ENCODE assay signal across 18 cellular contexts in the genomic region with DNA sequence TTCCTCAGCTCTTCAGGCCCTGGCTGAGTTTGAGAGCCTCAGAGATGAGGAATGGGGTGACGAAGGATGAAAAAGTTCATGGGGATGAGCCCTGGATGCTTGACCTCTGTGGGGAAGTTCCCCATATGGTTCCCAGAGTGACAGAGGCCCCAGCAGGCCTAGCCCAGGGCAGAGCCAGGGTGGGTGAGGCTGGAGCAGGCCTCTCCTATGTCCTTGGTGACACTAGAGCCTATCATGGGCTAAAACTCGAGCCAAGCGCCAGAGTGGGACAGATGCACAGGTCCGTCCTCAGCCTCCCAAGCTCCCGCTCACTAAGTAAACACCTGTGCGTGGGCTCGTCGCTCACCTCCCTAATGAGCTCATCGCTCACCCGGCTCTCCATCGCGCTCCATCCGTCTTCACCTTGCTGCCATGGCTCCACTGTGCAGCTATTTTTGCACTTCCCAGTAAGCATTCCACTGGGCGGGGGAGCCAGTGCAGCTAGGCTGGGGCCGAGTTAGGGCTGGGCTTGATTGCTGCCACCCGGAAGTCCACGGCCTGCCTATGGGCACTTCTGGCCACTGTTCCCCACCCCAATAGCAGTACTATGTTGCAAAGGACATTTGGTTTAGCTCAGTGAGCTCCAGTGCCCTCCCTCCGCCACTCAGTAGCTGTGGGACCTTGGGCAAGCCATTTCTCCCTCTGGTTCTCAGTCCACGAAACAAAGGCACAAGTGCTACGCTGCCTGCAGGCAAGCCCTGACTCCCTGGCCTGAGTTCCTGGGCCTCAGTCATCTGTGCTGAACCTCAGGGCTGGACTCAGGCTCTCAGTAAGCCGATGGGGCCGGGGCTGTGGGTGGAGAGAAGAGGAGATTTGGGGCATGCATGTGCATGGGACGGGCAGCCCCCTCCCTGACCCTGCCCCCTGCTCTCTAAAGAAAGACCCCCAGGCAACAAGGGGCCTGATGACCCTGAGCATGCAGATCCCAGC.
"Had no signal": no experiment of that assay in that cellular context is flagged by ENCODE, and none has a peak within 500 bp of the region (broad histone marks: within the 10 kb centered on the region; RNA-seq: fewer than 3 reads in every experiment).

No MANE protein-coding gene starts in this region.

- ATAC-seq: activated CD8-positive, alpha-beta T cell treated with anti-CD3 and anti-CD28 coated beads for 36 hours; activated T-helper 17 cell treated with anti-CD3 and anti-CD28 coated beads, Interleukin-2, amount 50 U/mL, for 72 hours; left lung; naive thymus-derived CD4-positive, alpha-beta T cell; sciatic nerve had no signal

- H3K27me3 ChIP-seq: cardiac muscle cell, ovary had no signal

- H3K9me3 ChIP-seq: left lung, ovary had no signal

- H3K4me3 ChIP-seq: cardiac muscle cell, left lung, ovary had no signal

- H3K27ac ChIP-seq: cardiac muscle cell, epithelial cell of prostate, left lung, ovary had no signal

- DNase-seq: activated CD4-positive, alpha-beta T cell treated with anti-CD3 and anti-CD28 coated beads, Interleukin-2, amount 10 ng/mL, durations not matched to agents 24 days and 14 days; activated CD8-positive, alpha-beta T cell treated with anti-CD3 and anti-CD28 coated beads for 36 hours; activated naive CD4-positive, alpha-beta T cell; activated naive CD8-positive, alpha-beta T cell treated with anti-CD3 and anti-CD28 coated beads for 36 hours; activated T-cell treated with anti-CD3 and anti-CD28 coated beads, Interleukin-2, amount 50 U/mL, for 1 hour; amygdala; foreskin fibroblast; hippocampal formation; left lung; naive thymus-derived CD4-positive, alpha-beta T cell; ovary; stimulated activated CD8-positive, alpha-beta memory T cell treated with anti-CD3 and anti-CD28 coated beads, Interleukin-4, amount 100 ng/mL, for 48 hours; stimulated activated naive CD4-positive, alpha-beta T cell; T1000 had no signal

- H3K4me1 ChIP-seq: left lung had no signal

- H3K36me3 ChIP-seq: cardiac muscle cell, left lung, ovary had no signal
